Comparison of ENCODE assay signal across 6 cellular contexts in the genomic region with DNA sequence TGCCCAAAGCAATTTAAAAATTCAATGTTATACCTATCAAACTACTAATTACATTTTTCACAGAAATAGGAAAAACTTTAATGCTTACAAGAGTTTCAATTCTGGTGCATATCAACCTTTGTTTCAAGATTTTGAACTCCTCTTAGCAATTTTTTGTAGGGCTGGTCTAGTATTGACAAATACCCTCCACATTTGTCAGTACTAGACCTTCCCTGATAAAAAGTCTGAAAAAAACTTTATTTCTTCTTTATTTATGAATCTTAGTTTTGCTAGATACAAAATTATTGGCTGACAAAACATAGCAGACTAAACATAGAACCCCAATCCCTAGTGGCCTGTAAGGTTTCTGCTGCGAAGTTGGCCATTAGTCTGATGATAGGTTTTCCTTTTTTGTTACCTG.
"Had no signal": no experiment of that assay in that cellular context is flagged by ENCODE, and none has a peak within 500 bp of the region (broad histone marks: within the 10 kb centered on the region; RNA-seq: fewer than 3 reads in every experiment).

No MANE protein-coding gene starts in this region.

- ATAC-seq: HepG2, K562 had no signal

- H3K4me3 ChIP-seq: K562 had no signal

- H3K27ac ChIP-seq: HL-60 had no signal

- DNase-seq: IMR-90, KBM-7, KG1 had no signal
